ENCODE assay signal across 26 cellular contexts in genomic region chr10:13397052-13397451, GRCh38. TPM values are rescaled to one million over a fixed set of nuclear protein-coding genes. Genes with fewer than 3 reads are reported as not detected.
DNase-seq lines count a peak whose midpoint lies in the region; ATAC-seq, FAIRE-seq and TF ChIP-seq lines count a peak whose summit lies in the region.
"Had no signal": no experiment of that assay in that cellular context is flagged by ENCODE, and none has a peak within 500 bp of the region (broad histone marks: within the 10 kb centered on the region; RNA-seq: fewer than 3 reads in every experiment).

No MANE protein-coding gene starts in this region.

- H2BK12ac ChIP-seq in H9 (ENCODE audit: insufficient read length, low read depth, low read length), result no peak overlapping the region
- peak overlapping the region; percentile 90; the same call in 1 of the 2 replicates for H2BK12ac ChIP-seq in H1 (ENCODE audit: low read depth, low read length)

- H3K79me2 ChIP-seq in GM23338 (replicated peaks; ENCODE audit: insufficient read depth), result no peaks in the 10 kb centered on the region
- no peaks in the 10 kb centered on the region; the same call in 1 of the 2 replicates for H3K79me2 ChIP-seq in H9 (ENCODE audit: insufficient read depth, low read length)
- H3K79me2 ChIP-seq in H1 (ENCODE audit: control insufficient read depth in 1 of 2, insufficient read depth in 2 of 2, low read length in 2 of 2), result no peaks in the 10 kb centered on the region

- POLR2A ChIA-PET in H1 (lab: Charles Lee; ENCODE audit: partially characterized antibody), result no interaction called here

- H3K14ac ChIP-seq in H9 (ENCODE audit: insufficient read depth, low read length) (no peak overlapping the region), H1 (ENCODE audit: insufficient read length) (no peak overlapping the region)

- peak overlapping the region; percentile 83 for H2BK20ac ChIP-seq in H9 (ENCODE audit: low read depth, low read length, poor library complexity, severe bottlenecking)
- H2BK20ac ChIP-seq in H1 (ENCODE audit: low read length), result peak overlapping the region; percentile 67

- H2BK5ac ChIP-seq in H9 (ENCODE audit: insufficient read length, low read length), result no peak overlapping the region
- H2BK5ac ChIP-seq in H1 (ENCODE audit: low read depth, low read length), result peak overlapping the region; percentile 29; the same call in 1 of the 2 replicates

- no peak overlapping the region for H2BK15ac ChIP-seq in H9 (ENCODE audit: low read depth, low read length)
- H2BK15ac ChIP-seq in H1 (ENCODE audit: low read length), result no peak overlapping the region; the same call in 1 of the 2 replicates

- peaks cover 6% of the 10 kb centered on the region; the same call in 1 of the 2 replicates for H3K9me2 ChIP-seq in GM23338 (ENCODE audit: insufficient read depth)

- H2BK120ac ChIP-seq in H9 (ENCODE audit: low read depth, low read length, poor library complexity, severe bottlenecking) (no peak overlapping the region), H1 (replicated peaks; ENCODE audit: low read depth, low read length) (peak overlapping the region; percentile 55)

- H2AFZ ChIP-seq in GM23338 (no peak overlapping the region), H9 (ENCODE audit: low read length) (no peak overlapping the region), H1 (ENCODE audit: low read length) (no peak overlapping the region)

- H3K27me3 Mint-ChIP-seq in GM23338 (ENCODE audit: insufficient read depth, low read depth, poor library complexity) (peaks cover 10% of the 10 kb centered on the region), H9 (ENCODE audit: low read depth) (peaks cover 2% of the 10 kb centered on the region; the same call in 1 of the 2 replicates)

- H3K4ac ChIP-seq in H9 (ENCODE audit: low read depth, low read length) (no peak overlapping the region), H1 (replicated peaks; ENCODE audit: insufficient read length, low read depth, low read length) (no peak overlapping the region)

- H4K5ac ChIP-seq in H9 (ENCODE audit: insufficient read length, low read depth, low read length), result no peak overlapping the region
- no peak overlapping the region for H4K5ac ChIP-seq in H1 (ENCODE audit: insufficient read length, low read depth, low read length)

- H3K56ac ChIP-seq in H9 (ENCODE audit: insufficient read length, low read depth, low read length) (no peak overlapping the region), H1 (replicated peaks; ENCODE audit: insufficient read length, low read depth, low read length) (no peak overlapping the region)

- H3K23ac ChIP-seq in H9 (ENCODE audit: insufficient read length, low read depth, low read length) (no peak overlapping the region), H1 (ENCODE audit: insufficient read length) (no peak overlapping the region)

- no peak for FAIRE-seq in H1 (lab: Jason Lieb, UNC)
- FAIRE-seq: A204.1, GM12878, GM12892, GM18507 had no signal

- TF ChIP-seq EP300 in H1 (IDR thresholded peaks at IDR 0.05; ENCODE audit: borderline replicate concordance in 1 of 2, low read depth in 2 of 2, low read length in 2 of 2), result no peak

- H3K27me3 ChIP-seq in GM23338 (ENCODE audit: insufficient read depth) (no peaks in the 10 kb centered on the region), H9 (ENCODE audit: insufficient read depth, low read length) (no peaks in the 10 kb centered on the region), H1 (replicated peaks in 1 of 4; ENCODE audit: control insufficient read depth in 3 of 4, extremely low read depth in 1 of 4, insufficient read depth in 3 of 4, low read length in 3 of 4) (no peaks in the 10 kb centered on the region), SJCRH30 (no peaks in the 10 kb centered on the region)
- H3K27me3 ChIP-seq: BE2C, BLaER1 had no signal

- CTCF ChIA-PET in H1 (lab: Charles Lee; ENCODE audit: partially characterized antibody), result interaction anchor here (0.6 to 3.7 kb wide), 5 partner anchors 11 to 43 kb away, joined by 3 to 22 read pairs (median 3); no protein-coding TSS in a partner anchor

- H3K9ac ChIP-seq in H9 (ENCODE audit: extremely low read depth, insufficient read length, low read length) (no peak overlapping the region), H1 (replicated peaks in 1 of 4; ENCODE audit: extremely low read depth in 1 of 4, low read depth in 3 of 4, low read length in 3 of 4) (no peak overlapping the region)
- H3K9ac ChIP-seq: BLaER1 had no signal

- no peak overlapping the region for H3K27ac ChIP-seq in GM23338 (ENCODE audit: low read depth)
- H3K27ac ChIP-seq in H9 (ENCODE audit: insufficient read length, low read depth, low read length), result no peak overlapping the region
- no peak overlapping the region for H3K27ac ChIP-seq in H1 (ENCODE audit: low read depth, low read length)
- H3K27ac ChIP-seq in SJCRH30, result no peak overlapping the region
- H3K27ac ChIP-seq: BLaER1 had no signal

- TF ChIP-seq CTCF in GM23338 (conservative IDR thresholded peaks at IDR 0.05; ENCODE audit: low read depth in 2 of 2) (no peak), H9 (conservative IDR thresholded peaks at IDR 0.05) (no peak), H1 (IDR thresholded peaks at IDR 0.05; ENCODE audit: control extremely low read depth in 1 of 3, insufficient read depth in 1 of 3, low read depth in 1 of 3, low read length in 3 of 3) (no peak)

- H2AK5ac ChIP-seq in H9 (ENCODE audit: insufficient read length, low read length) (no peak overlapping the region), H1 (ENCODE audit: low read depth, low read length) (0 out of 2 replicates have a peak overlapping the region, but pooled peaks have one; percentile 18)

- TF ChIP-seq RAD21 in H1 (IDR thresholded peaks at IDR 0.05 in 1 of 2, conservative IDR thresholded peaks at IDR 0.05 in 1 of 2; ENCODE audit: low read depth in 2 of 2, low read length in 2 of 2), result no peak

- H4K8ac ChIP-seq in H9 (replicated peaks; ENCODE audit: insufficient read length, low read depth, low read length), result no peak overlapping the region
- peak overlapping the region; percentile 38; the same call in 1 of the 2 replicates for H4K8ac ChIP-seq in H1 (ENCODE audit: extremely low read depth, insufficient read depth, low read length)

- no CpG with 5 or more reads among the region's 3 CpGs for WGBS in H9 (ENCODE audit: extremely low coverage, insufficient read length, low lambda C conversion rate)
- 74% methylated on average over 3 of the region's 3 CpGs; no CpG with 5 or more reads in 1 of the 2 experiments for WGBS in H1 (ENCODE audit: extremely low coverage in 1 of 2, insufficient coverage in 1 of 2, insufficient read length in 1 of 2, insufficient replicate concordance in 2 of 2, low coverage in 1 of 2, low lambda C conversion rate in 2 of 2, missing lambda C conversion rate in 1 of 2), 2 experiments

- 0 out of 2 replicates have a peak, but pooled peaks cover 11% of the 10 kb centered on the region for H3F3A ChIP-seq in GM23338 (replicated peaks; ENCODE audit: low read depth)

- no peaks in the 10 kb centered on the region for H3K23me2 ChIP-seq in H9 (ENCODE audit: insufficient read length, low read depth, low read length, poor library complexity, severe bottlenecking)
- no peaks in the 10 kb centered on the region for H3K23me2 ChIP-seq in H1 (ENCODE audit: low read depth, low read length)

- no peaks in the 10 kb centered on the region for H3K79me1 ChIP-seq in H9 (ENCODE audit: insufficient read depth, low read depth, low read length, poor library complexity, severe bottlenecking)
- H3K79me1 ChIP-seq in H1 (ENCODE audit: low read depth, low read length), result no peaks in the 10 kb centered on the region

- H3K4me1 ChIP-seq in GM23338 (ENCODE audit: insufficient read depth) (peaks cover 12% of the 10 kb centered on the region), H9 (ENCODE audit: insufficient read depth, low read length) (peaks cover 2% of the 10 kb centered on the region; the same call in 1 of the 2 replicates), H1 (replicated peaks in 1 of 4; ENCODE audit: control insufficient read depth in 3 of 4, insufficient read depth in 4 of 4, low read length in 3 of 4) (peaks cover 1 to 10% (median 6%) of the 10 kb centered on the region in 4 experiments; a peak in 5 of 7 replicates), SJCRH30 (no peaks in the 10 kb centered on the region)
- H3K4me1 ChIP-seq: BE2C, BLaER1 had no signal

- H4K20me1 ChIP-seq in GM23338 (replicated peaks; ENCODE audit: insufficient read depth), result no peaks in the 10 kb centered on the region
- H4K20me1 ChIP-seq in H9 (ENCODE audit: control insufficient read depth, insufficient read depth, insufficient read length), result no peaks in the 10 kb centered on the region
- H4K20me1 ChIP-seq in H1 (replicated peaks in 1 of 2; ENCODE audit: control insufficient read depth in 1 of 2, insufficient read depth in 2 of 2, low read length in 2 of 2), result no peaks in the 10 kb centered on the region
- H4K20me1 ChIP-seq: BLaER1 had no signal

- H3K4me3 Mint-ChIP-seq in GM23338 (no peak overlapping the region), H9 (no peak overlapping the region)
- H3K4me3 Mint-ChIP-seq: CD14-positive monocyte; CD4-positive, alpha-beta memory T cell; CD4-positive, CD25-positive, alpha-beta regulatory T cell; CD8-positive, alpha-beta memory T cell had no signal

- no peak for DNase-seq in GM23338 (ENCODE audit: low spot score)
- no peak for DNase-seq in H9
- no peak for DNase-seq in H1 (ENCODE audit: low read depth in 1 of 2, low spot score in 2 of 2)
- DNase-seq in SJCRH30, result no peak
- no peak for DNase-seq in NCI-H2081 (lab: John Stamatoyannopoulos, UW)
- DNase-seq: 8988T; ACHN; BE2C; C1 segment of cervical spinal cord; CD4-positive, alpha-beta memory T cell; CD4-positive, CD25-positive, alpha-beta regulatory T cell; CD8-positive, alpha-beta memory T cell; COR-L47; DMS 273 treated with DMSO at 0.1 percent for 48 hours; DMS153; DMS53; DMS79; DND-41; EL; GDM1 had no signal

- H3K36me3 ChIP-seq in GM23338 (ENCODE audit: insufficient read depth) (no peaks in the 10 kb centered on the region; the same call in 1 of the 2 replicates), H1 (ENCODE audit: control insufficient read depth in 2 of 4, insufficient read depth in 4 of 4, low read length in 3 of 4) (peaks cover 0 to 6% (median 0%) of the 10 kb centered on the region in 4 experiments; a peak in 1 of 8 replicates), SJCRH30 (no peaks in the 10 kb centered on the region)
- H3K36me3 ChIP-seq: BE2C, BLaER1 had no signal

- H3K4me2 ChIP-seq in GM23338 (no peak overlapping the region), H9 (ENCODE audit: insufficient read depth, insufficient read length, low read length) (no peak overlapping the region), H1 (ENCODE audit: insufficient read depth in 1 of 2, low read depth in 2 of 2, low read length in 2 of 2) (no peak overlapping the region)
- H3K4me2 ChIP-seq: BLaER1 had no signal

- H3K36me3 Mint-ChIP-seq in GM23338 (ENCODE audit: low read depth) (peaks cover 25% of the 10 kb centered on the region), H9 (ENCODE audit: insufficient read depth in 1 of 3, low read depth in 3 of 3) (peaks cover 8 to 30% (median 27%) of the 10 kb centered on the region in 3 experiments)
- H3K36me3 Mint-ChIP-seq: CD14-positive monocyte; CD4-positive, alpha-beta memory T cell; CD4-positive, CD25-positive, alpha-beta regulatory T cell; CD8-positive, alpha-beta memory T cell had no signal

- TF ChIP-seq POLR2A in H1 (IDR thresholded peaks at IDR 0.05; ENCODE audit: control extremely low read depth in 1 of 2, low read depth in 2 of 2, low read length in 2 of 2), result no peak

- H3K27ac Mint-ChIP-seq in GM23338 (no peak overlapping the region), H9 (no peak overlapping the region; a peak in 1 of 7 replicates)
- H3K27ac Mint-ChIP-seq: CD14-positive monocyte; CD4-positive, alpha-beta memory T cell; CD4-positive, CD25-positive, alpha-beta regulatory T cell; CD8-positive, alpha-beta memory T cell had no signal

- H3K4me3 ChIP-seq in GM23338, result no peak overlapping the region
- H3K4me3 ChIP-seq in H1 (ENCODE audit: extremely low read depth in 1 of 4, insufficient read depth in 2 of 4, low read depth in 3 of 4, low read length in 4 of 4), result no peak overlapping the region
- H3K4me3 ChIP-seq in SJCRH30, result no peak overlapping the region
- H3K4me3 ChIP-seq: BLaER1, GM12878 had no signal

- H4K91ac ChIP-seq in H9 (ENCODE audit: insufficient read length, low read depth, low read length) (no peak overlapping the region), H1 (replicated peaks; ENCODE audit: insufficient read length, low read length) (peak overlapping the region; percentile 34)

- H3T11ph ChIP-seq in H9 (ENCODE audit: low read length), result no peak overlapping the region

- peaks cover 17% of the 10 kb centered on the region for H3K4me1 Mint-ChIP-seq in GM23338
- H3K4me1 Mint-ChIP-seq in H9, result peaks cover 12 to 20% of the 10 kb centered on the region in 2 experiments
- H3K4me1 Mint-ChIP-seq: CD14-positive monocyte; CD4-positive, CD25-positive, alpha-beta regulatory T cell; CD8-positive, alpha-beta memory T cell had no signal

- no peak for ATAC-seq in GM23338
- ATAC-seq: GM12878 had no signal

- peaks cover 45% of the 10 kb centered on the region for H3K9me3 Mint-ChIP-seq in GM23338
- H3K9me3 Mint-ChIP-seq in H9, result peaks cover 20 to 27% of the 10 kb centered on the region in 2 experiments
- H3K9me3 Mint-ChIP-seq: CD8-positive, alpha-beta memory T cell had no signal

- H3K9me3 ChIP-seq in H9 (ENCODE audit: control insufficient read depth, low read depth, low read length) (peaks cover 10% of the 10 kb centered on the region), H1 (ENCODE audit: insufficient read depth in 2 of 2, low read depth in 1 of 2, low read length in 1 of 2) (peaks cover 5 to 6% of the 10 kb centered on the region in 2 experiments; a peak in 3 of 4 replicates), SJCRH30 (replicated peaks) (no peaks in the 10 kb centered on the region)
- H3K9me3 ChIP-seq: BE2C had no signal

- H3K18ac ChIP-seq in H9 (ENCODE audit: insufficient read length, low read depth, low read length) (no peak overlapping the region), H1 (ENCODE audit: extremely low read depth, low read length) (no peak overlapping the region)

RNA-seq across cellular contexts. Expression of gene SEPHS1, which starts 49.0 kb away (rescaled TPM):
- 609 and 662 TPM in 2 replicates for total RNA-seq in GM23338 (2014; rRNA removed; shearing (Covaris generic))
- polyA plus RNA-seq in GM23338 (2016; fragmentation: Nextera tagmentation; extraction: Ambion mirVana), result 260 and 274 TPM in 2 replicates
- total RNA-seq in H9 (2021), result 366 and 387 TPM in 2 replicates
- 633 and 683 TPM in 2 replicates for total RNA-seq in H1 (2021; fragmentation: NEBNext Ultra II Directional; extraction: Animal tissue kit (Norgen Biotek cat#: 25700))
- polyA plus RNA-seq in H1 (2011; rRNA removed), result 226 and 270 TPM in 2 replicates
- polyA plus RNA-seq in H1 (2011; cell fraction: cytosol; rRNA removed), result 306 TPM
- polyA plus RNA-seq in H1 (2011; cell fraction: nucleus; rRNA removed), result 172 TPM
- 405 to 543 TPM (median 471 TPM) in 4 replicates for polyA plus RNA-seq in H1 (2012, experiment 1 of 2)
- polyA plus RNA-seq in H1 (2012, experiment 2 of 2), result 233 TPM
- polyA plus RNA-seq in H1 (2013, experiment 1 of 2), result 405 TPM
- 460 TPM for polyA plus RNA-seq in H1 (2013, experiment 2 of 2)
- 647 and 831 TPM in 2 replicates for polyA minus RNA-seq in H1 (2011; rRNA and poly(A)+ RNA removed)
- 256 TPM for polyA minus RNA-seq in H1 (2011; cell fraction: cytosol; rRNA and poly(A)+ RNA removed)
- polyA minus RNA-seq in H1 (2011; cell fraction: nucleus; rRNA and poly(A)+ RNA removed), result 193 TPM
- 106 and 109 TPM in 2 replicates for total RNA-seq in SJCRH30 (2014; rRNA removed; shearing (Covaris generic))
